Comparison of ENCODE assay signal across 8 cellular contexts in the genomic region with DNA sequence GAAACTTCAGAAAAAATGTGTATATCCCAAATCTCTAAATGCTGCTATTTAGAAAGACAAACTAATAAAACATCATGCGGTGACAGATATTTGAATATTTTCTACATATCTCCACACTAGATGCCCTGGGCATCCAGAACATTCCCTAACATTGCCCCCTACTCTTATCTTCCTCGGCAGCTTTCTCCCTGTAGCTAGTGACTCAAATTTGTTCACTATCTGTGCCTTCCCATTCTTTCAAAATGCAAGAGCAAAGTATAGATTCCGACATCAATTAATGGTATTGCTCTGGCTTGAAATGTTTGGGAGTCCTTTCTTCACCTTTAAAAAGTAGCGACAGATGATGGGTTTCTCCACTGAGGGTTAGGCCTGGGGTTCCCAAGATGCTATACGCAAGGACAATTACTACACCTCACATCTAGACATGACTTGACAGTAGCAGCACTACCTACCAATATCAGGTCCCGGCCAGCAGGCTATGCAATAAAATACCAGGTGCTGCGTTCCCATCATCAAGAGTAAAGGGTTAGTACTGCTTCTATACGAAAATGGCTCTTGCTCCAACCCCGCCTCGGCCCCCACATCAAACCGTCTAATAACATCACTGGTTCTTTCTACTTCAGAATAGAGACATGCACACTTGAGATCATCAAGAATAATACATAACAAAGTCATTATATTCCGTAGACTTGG. TPM values are rescaled to one million over a fixed set of nuclear protein-coding genes. Genes with fewer than 3 reads are reported as not detected.
DNase-seq lines count a peak whose midpoint lies in the region; ATAC-seq and TF ChIP-seq lines count a peak whose summit lies in the region.

No MANE protein-coding gene starts in this region.

- H3K4me3 ChIP-seq in lung: peak overlapping the region; percentile 72
- H3K4me3 ChIP-seq in thoracic aorta: peak overlapping the region; percentile 97

- peak overlapping the region; percentile 98 for H3K4me3 Mint-ChIP-seq in dendritic cell treated with granulocyte-macrophage colony-stimulating factor and Interleukin-4, amounts not matched to agents 40 ng/mL and 50 ng/mL, for 4 days

- H3K27ac ChIP-seq in lung (ENCODE audit: low read depth in 1 of 2, low read length in 1 of 2): peak overlapping the region; percentile 89 to 91
- peak overlapping the region; percentile 88 to 97 for H3K27ac ChIP-seq in thoracic aorta

- ATAC-seq in HG03039 (IDR thresholded peaks at IDR 0.05; ENCODE audit: unreplicated experiment): peak; percentile 18
- peak; percentile 63 for ATAC-seq in SK-N-SH treated with all-trans-retinoic acid at 6 μM for 48 hours
- no peak for ATAC-seq in lung (ENCODE audit: insufficient read depth, low FRiP score)
- ATAC-seq in thoracic aorta (ENCODE audit: insufficient number of reproducible peaks, low FRiP score, low read depth): no peak

- DNase-seq in DMS 273 (lab: John Stamatoyannopoulos, UW; ENCODE audit: unreplicated experiment) (peak; percentile 40), DMS 273 treated with DMSO at 0.1 percent for 48 hours (lab: John Stamatoyannopoulos, UW) (no peak), lung (ENCODE audit: low spot score) (no peak), thoracic aorta (ENCODE audit: low spot score) (no peak), NCI-H82 (lab: John Stamatoyannopoulos, UW) (no peak)

- H3K27me3 Mint-ChIP-seq in dendritic cell treated with granulocyte-macrophage colony-stimulating factor and Interleukin-4, amounts not matched to agents 40 ng/mL and 50 ng/mL, for 4 days: no peaks in the 10 kb centered on the region

- H3K36me3 Mint-ChIP-seq in dendritic cell treated with granulocyte-macrophage colony-stimulating factor and Interleukin-4, amounts not matched to agents 40 ng/mL and 50 ng/mL, for 4 days (ENCODE audit: low read depth): peaks cover 26% of the 10 kb centered on the region

- peak overlapping the region; percentile 98 for H3K27ac Mint-ChIP-seq in dendritic cell treated with granulocyte-macrophage colony-stimulating factor and Interleukin-4, amounts not matched to agents 40 ng/mL and 50 ng/mL, for 4 days

- H3K27me3 ChIP-seq in lung (ENCODE audit: control insufficient read depth, insufficient read depth) (no peaks in the 10 kb centered on the region), thoracic aorta (replicated peaks; ENCODE audit: insufficient read depth) (no peaks in the 10 kb centered on the region)

- WGBS in lung, 2 donors: 11 to 13% methylated on average over 12 of the region's 12 CpGs

- H3K36me3 ChIP-seq in lung (ENCODE audit: control insufficient read depth in 2 of 2, insufficient read depth in 2 of 2, low read length in 2 of 2) (no peaks in the 10 kb centered on the region), thoracic aorta (peaks cover 4% of the 10 kb centered on the region)

- H3K9me3 ChIP-seq in lung (ENCODE audit: control insufficient read depth in 2 of 2, insufficient read depth in 1 of 2, low read length in 1 of 2): no peaks in the 10 kb centered on the region
- H3K9me3 ChIP-seq in thoracic aorta: no peaks in the 10 kb centered on the region

- peaks cover 31% of the 10 kb centered on the region for H3K4me1 Mint-ChIP-seq in dendritic cell treated with granulocyte-macrophage colony-stimulating factor and Interleukin-4, amounts not matched to agents 40 ng/mL and 50 ng/mL, for 4 days (ENCODE audit: low read depth)

- H3K9me3 Mint-ChIP-seq in dendritic cell treated with granulocyte-macrophage colony-stimulating factor and Interleukin-4, amounts not matched to agents 40 ng/mL and 50 ng/mL, for 4 days: no peaks in the 10 kb centered on the region

- TF ChIP-seq CTCF in lung (IDR thresholded peaks at IDR 0.05; ENCODE audit: control extremely low read depth, extremely low read depth) (no peak), thoracic aorta (IDR thresholded peaks at IDR 0.05) (no peak)

- intact Hi-C loops in dendritic cell treated with granulocyte-macrophage colony-stimulating factor and Interleukin-4, amounts not matched to agents 40 ng/mL and 50 ng/mL, for 4 days (cut with micrococcal nuclease): loop anchor here (10.0 kb wide), 1 partner anchor 80 kb away; a partner anchor contains a TSS

- H3K4me1 ChIP-seq in lung (ENCODE audit: control insufficient read depth in 2 of 2, insufficient read depth in 2 of 2, low read length in 2 of 2): peaks cover 0 to 9% of the 10 kb centered on the region in 2 donors
- H3K4me1 ChIP-seq in thoracic aorta (ENCODE audit: control insufficient read depth in 1 of 2, low read depth in 2 of 2): peaks cover 21 to 25% of the 10 kb centered on the region in 2 donors

TF ChIP-seq in SK-N-SH treated with all-trans-retinoic acid at 6 μM for 48 hours, 23 proteins besides CTCF, POLR2A, EP300 and RAD21:
- TF ChIP-seq ZNF8 (CRISPR knock-in tag; IDR thresholded peaks at IDR 0.05): no peak
- TF ChIP-seq, protein P1, sequence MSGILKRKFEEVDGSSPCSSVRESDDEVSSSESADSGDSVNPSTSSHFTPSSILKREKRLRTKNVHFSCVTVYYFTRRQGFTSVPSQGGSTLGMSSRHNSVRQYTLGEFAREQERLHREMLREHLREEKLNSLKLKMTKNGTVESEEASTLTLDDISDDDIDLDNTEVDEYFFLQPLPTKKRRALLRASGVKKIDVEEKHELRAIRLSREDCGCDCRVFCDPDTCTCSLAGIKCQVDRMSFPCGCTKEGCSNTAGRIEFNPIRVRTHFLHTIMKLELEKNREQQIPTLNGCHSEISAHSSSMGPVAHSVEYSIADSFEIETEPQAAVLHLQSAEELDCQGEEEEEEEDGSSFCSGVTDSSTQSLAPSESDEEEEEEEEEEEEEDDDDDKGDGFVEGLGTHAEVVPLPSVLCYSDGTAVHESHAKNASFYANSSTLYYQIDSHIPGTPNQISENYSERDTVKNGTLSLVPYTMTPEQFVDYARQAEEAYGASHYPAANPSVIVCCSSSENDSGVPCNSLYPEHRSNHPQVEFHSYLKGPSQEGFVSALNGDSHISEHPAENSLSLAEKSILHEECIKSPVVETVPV (CRISPR knock-in tag; IDR thresholded peaks at IDR 0.05): no peak
TF ChIP-seq in SK-N-SH treated with all-trans-retinoic acid at 6 μM for 48 hours: peak in this region for 0.

RNA-seq across cellular contexts. Expression of a gene that starts 0.6 kb away (rescaled TPM):
- total RNA-seq in lung (10 to 100 TPM; 25.9 to 70.3 TPM), thoracic aorta (10 to 100 TPM; 30.6 to 70.4 TPM)
- polyA plus RNA-seq in lung: 1 to 10 TPM; 5.7 to 8.6 TPM

RNA-seq across cellular contexts. Expression of a gene that starts 28.2 kb away (rescaled TPM):
- total RNA-seq in lung (10 to 100 TPM; 25.0 to 25.7 TPM), thoracic aorta (10 to 100 TPM; 22.5 to 51.1 TPM)
- polyA plus RNA-seq in lung: 10 to 100 TPM; 15.1 to 18.2 TPM

Comparison
In these comparisons a context has a peak if more than half of its experiments do, and no peak if none do; other contexts are left out.
1. ATAC-seq: peak in HG03039 (single experiment) and SK-N-SH treated with all-trans-retinoic acid at 6 μM for 48 hours (single experiment); none in lung (single experiment) and thoracic aorta (single experiment).